In genomic region chr7:140342732-140343514, GRCh38 we compare ENCODE assay signal across 9 cellular contexts. TPM values are rescaled to one million over a fixed set of nuclear protein-coding genes. Genes with fewer than 3 reads are reported as not detected.
DNase-seq lines count a peak whose midpoint lies in the region; ATAC-seq and TF ChIP-seq lines count a peak whose summit lies in the region.
"Had no signal": no experiment of that assay in that cellular context is flagged by ENCODE, and none has a peak within 500 bp of the region (broad histone marks: within the 10 kb centered on the region; RNA-seq: fewer than 3 reads in every experiment).

No MANE protein-coding gene starts in this region.

- in situ Hi-C loops in SK-MEL-5 (cut with HindIII; ENCODE audit: low pct_unique_long_range_greater_than_20kb, low sequenced_read_pairs), result no loop called here

- H3K27ac ChIP-seq in HCT116 (ENCODE audit: low read depth, low read length), result no peak overlapping the region
- H3K27ac ChIP-seq in CD8-positive, alpha-beta memory T cell (ENCODE audit: low read depth, low read length), result no peak overlapping the region

- H2AFZ ChIP-seq in HCT116 (ENCODE audit: low read depth, low read length, poor library complexity, severe bottlenecking), result no peak overlapping the region

- RAD21 ChIA-PET in HCT116 (lab: Charles Lee; ENCODE audit: low non-redundant PET in 1 of 2, low total read pairs in 2 of 2, uncharacterized antibody in 2 of 2, unreplicated experiment in 2 of 2), result no interaction called here

- no peak for TF ChIP-seq POLR2A in HCT116 (IDR thresholded peaks at IDR 0.05; ENCODE audit: borderline replicate concordance, extremely low read depth, insufficient read depth, insufficient read length)

- peaks cover 28% of the 10 kb centered on the region for H3K36me3 Mint-ChIP-seq in progenitor cell of endocrine pancreas (ENCODE audit: insufficient read depth)
- peaks cover 4 to 69% (median 23%) of the 10 kb centered on the region in 3 donors for H3K36me3 Mint-ChIP-seq in CD8-positive, alpha-beta memory T cell

- TF ChIP-seq RAD21 in HCT116 (IDR thresholded peaks at IDR 0.05; ENCODE audit: low read depth), result peak; percentile 66

- H3K27me3 ChIP-seq in HCT116 (ENCODE audit: insufficient read depth, low read length), result no peaks in the 10 kb centered on the region
- H3K27me3 ChIP-seq in CD8-positive, alpha-beta memory T cell (ENCODE audit: insufficient read depth, low read length, poor library complexity, severe bottlenecking), result no peaks in the 10 kb centered on the region

- H3K4me1 Mint-ChIP-seq in progenitor cell of endocrine pancreas (ENCODE audit: low read depth), result no peaks in the 10 kb centered on the region
- H3K4me1 Mint-ChIP-seq in CD8-positive, alpha-beta memory T cell, result peaks cover 0 to 1% (median 0%) of the 10 kb centered on the region in 3 donors

- H3K9ac ChIP-seq in HCT116 (ENCODE audit: low read length), result no peak overlapping the region

- no peaks in the 10 kb centered on the region for H3K27me3 Mint-ChIP-seq in progenitor cell of endocrine pancreas
- H3K27me3 Mint-ChIP-seq in CD8-positive, alpha-beta memory T cell, result no peaks in the 10 kb centered on the region
- H3K27me3 Mint-ChIP-seq: memory B cell had no signal

- CTCF ChIA-PET in HCT116 (lab: Charles Lee), result interaction anchor here (1.1 to 1.8 kb wide), 2 partner anchors 177 to 337 kb away, joined by 3 to 6 read pairs; no protein-coding TSS in a partner anchor
- CTCF ChIA-PET in CD8-positive, alpha-beta memory T cell (lab: Charles Lee), result no interaction called here

- H3K9me3 Mint-ChIP-seq in progenitor cell of endocrine pancreas (ENCODE audit: low read depth), result no peaks in the 10 kb centered on the region
- H3K9me3 Mint-ChIP-seq in CD8-positive, alpha-beta memory T cell, result no peaks in the 10 kb centered on the region
- H3K9me3 Mint-ChIP-seq: memory B cell had no signal

- H4K20me1 ChIP-seq in HCT116 (ENCODE audit: insufficient read depth), result no peaks in the 10 kb centered on the region

- H3K4me2 ChIP-seq in HCT116 (ENCODE audit: low read length), result no peak overlapping the region

- H3K4me1 ChIP-seq in HCT116 (ENCODE audit: control insufficient read depth in 1 of 2, insufficient read depth in 2 of 2, low read length in 2 of 2), result no peaks in the 10 kb centered on the region
- no peaks in the 10 kb centered on the region for H3K4me1 ChIP-seq in CD8-positive, alpha-beta memory T cell (ENCODE audit: insufficient read depth, low read length)

- H3K27ac Mint-ChIP-seq in progenitor cell of endocrine pancreas, result peak overlapping the region; percentile 9
- H3K27ac Mint-ChIP-seq in CD8-positive, alpha-beta memory T cell, result no peak overlapping the region
- H3K27ac Mint-ChIP-seq: memory B cell had no signal

- TF ChIP-seq CTCF in HCT116 (IDR thresholded peaks at IDR 0.05 in 2 of 3, conservative IDR thresholded peaks at IDR 0.05 in 1 of 3; ENCODE audit: borderline replicate concordance in 1 of 3, insufficient read depth in 1 of 3, low read depth in 2 of 3, low read length in 2 of 3) (peak; percentile 10 to 45 (median 37); a peak in 4 of 6 replicates), fibroblast of the aortic adventitia (IDR thresholded peaks at IDR 0.05; ENCODE audit: insufficient read depth, low read length) (peak; percentile 41), progenitor cell of endocrine pancreas (IDR thresholded peaks at IDR 0.05; ENCODE audit: unreplicated experiment) (peak; percentile 62)

- DNase-seq in C1 segment of cervical spinal cord (lab: John Stamatoyannopoulos, UW) (peak in 9 of 14 donors; percentile 10 to 52 (median 19)), HCT116 (ENCODE audit: low read depth, low spot score) (peak; percentile 8), SK-MEL-5 (ENCODE audit: low read depth, low spot score) (peak; percentile 55), fibroblast of the aortic adventitia (ENCODE audit: low read depth) (peak; percentile 26), progenitor cell of endocrine pancreas (ENCODE audit: low spot score, unreplicated experiment) (peak; percentile 15)
- DNase-seq in stimulated activated naive CD8-positive, alpha-beta T cell treated with anti-CD3 and anti-CD28 coated beads, Interleukin-15, Interleukin-2, amounts not matched to agents 100 U/mL and 50 U/mL, for 24 hours, result no peak
- no peak for DNase-seq in stimulated activated CD4-positive, alpha-beta T cell treated with anti-CD3 and anti-CD28 coated beads, Interleukin-1b, Interleukin-23, amount 100 ng/mL, for 48 hours
- DNase-seq in CD8-positive, alpha-beta memory T cell, result no peak

- peak; percentile 76 for ATAC-seq in HCT116
- no peak for ATAC-seq in stimulated activated naive CD8-positive, alpha-beta T cell treated with anti-CD3 and anti-CD28 coated beads, Interleukin-15, Interleukin-2, amounts not matched to agents 100 U/mL and 50 U/mL, for 24 hours

- H3K4me3 Mint-ChIP-seq in progenitor cell of endocrine pancreas (ENCODE audit: low read depth), result no peak overlapping the region
- H3K4me3 Mint-ChIP-seq in CD8-positive, alpha-beta memory T cell, result no peak overlapping the region
- H3K4me3 Mint-ChIP-seq: memory B cell had no signal

- no TSS peak for BruUV-seq in HCT116 (replicated peaks; lab: Mats Ljungman, UMichigan)

- POLR2A ChIA-PET in HCT116 (lab: Charles Lee), result no interaction called here
- POLR2A ChIA-PET in CD8-positive, alpha-beta memory T cell (lab: Charles Lee), result no interaction called here

- H3K4me3 ChIP-seq in HCT116 (replicated peaks in 1 of 2; ENCODE audit: low read depth in 1 of 2, low read length in 2 of 2) (no peak overlapping the region), fibroblast of the aortic adventitia (ENCODE audit: low read depth, low read length) (no peak overlapping the region)
- no peak overlapping the region for H3K4me3 ChIP-seq in CD8-positive, alpha-beta memory T cell (ENCODE audit: low read length)

- intact Hi-C loops in HCT116 (cut with micrococcal nuclease), result loop anchor here (1.0 kb wide), 1 partner anchor 339 kb away; no protein-coding TSS in a partner anchor

- H3K9me3 ChIP-seq in HCT116 (ENCODE audit: control insufficient read depth in 1 of 2, insufficient read depth in 1 of 2, low read depth in 1 of 2, low read length in 2 of 2), result no peaks in the 10 kb centered on the region
- no peaks in the 10 kb centered on the region for H3K9me3 ChIP-seq in CD8-positive, alpha-beta memory T cell (ENCODE audit: low read length)

- no peaks in the 10 kb centered on the region for H3K9me2 ChIP-seq in HCT116 (ENCODE audit: insufficient read depth)

- H3K36me3 ChIP-seq in HCT116 (ENCODE audit: control insufficient read depth in 1 of 2, insufficient read depth in 2 of 2, low read length in 2 of 2), result peaks cover 10 to 20% of the 10 kb centered on the region in 2 experiments; a peak in 3 of 4 replicates
- H3K36me3 ChIP-seq in CD8-positive, alpha-beta memory T cell (ENCODE audit: insufficient read depth, low read length), result peaks cover 19% of the 10 kb centered on the region

- H3K79me2 ChIP-seq in HCT116 (ENCODE audit: insufficient read depth, low read length), result no peaks in the 10 kb centered on the region

TF ChIP-seq in HCT116, 20 proteins besides CTCF, POLR2A, EP300 and RAD21:
- TF ChIP-seq ZFX (IDR thresholded peaks at IDR 0.05), result no peak
- no peak for TF ChIP-seq SP1 (IDR thresholded peaks at IDR 0.05; ENCODE audit: low read depth)
- TF ChIP-seq SIN3A (IDR thresholded peaks at IDR 0.05; ENCODE audit: low read depth), result no peak
- TF ChIP-seq FOSL1 (IDR thresholded peaks at IDR 0.05; ENCODE audit: low read depth), result no peak
- no peak for TF ChIP-seq CEBPB (IDR thresholded peaks at IDR 0.05; ENCODE audit: low read depth)
- no peak for TF ChIP-seq EGR1 (IDR thresholded peaks at IDR 0.05; ENCODE audit: low read depth)
- TF ChIP-seq TCF7L2 (IDR thresholded peaks at IDR 0.05; ENCODE audit: borderline replicate concordance, extremely low read depth, insufficient read depth, insufficient read length), result no peak
- TF ChIP-seq YY1 (IDR thresholded peaks at IDR 0.05; ENCODE audit: extremely low read depth, insufficient replicate concordance, low read depth, low read length), result no peak
- TF ChIP-seq MAX (IDR thresholded peaks at IDR 0.05), result no peak

RNA-seq across cellular contexts. Expression of gene SLC37A3, which starts 55.4 kb away (rescaled TPM):
- total RNA-seq in HCT116 (2021; ENCODE audit: unreplicated experiment), result 41.8 TPM
- polyA plus RNA-seq in HCT116 (2012), result 18.9 and 25.4 TPM in 2 replicates
- total RNA-seq in SK-MEL-5 (2014; rRNA removed; shearing (Covaris generic)), result 77.6 and 81.5 TPM in 2 replicates
- 61.4 and 78.8 TPM in 2 replicates for polyA plus RNA-seq in SK-MEL-5 (2015; cell fraction: cytosol; rRNA removed)
- 310 and 391 TPM in 2 replicates for polyA plus RNA-seq in SK-MEL-5 (2015; cell fraction: nucleus; rRNA removed)
- 62.3 and 74.1 TPM in 2 replicates for total RNA-seq in fibroblast of the aortic adventitia (ENCODE audit: low replicate concordance)
- 62.3 and 66.5 TPM in 2 replicates for total RNA-seq in progenitor cell of endocrine pancreas
- total RNA-seq in CD8-positive, alpha-beta memory T cell, result 10 to 100 TPM; 56.6 to 57.2 TPM
- polyA plus RNA-seq in CD8-positive, alpha-beta memory T cell, result 12.0 TPM

Comparison
In these comparisons a context has a peak if more than half of its experiments do, and no peak if none do; other contexts are left out.
1. DNase-seq: peak in C1 segment of cervical spinal cord (9 of 14), HCT116 (single experiment), SK-MEL-5 (single experiment), fibroblast of the aortic adventitia (single experiment) and progenitor cell of endocrine pancreas (single experiment); none in stimulated activated naive CD8-positive, alpha-beta T cell treated with anti-CD3 and anti-CD28 coated beads, Interleukin-15, Interleukin-2, amounts not matched to agents 100 U/mL and 50 U/mL, for 24 hours (single experiment), stimulated activated CD4-positive, alpha-beta T cell treated with anti-CD3 and anti-CD28 coated beads, Interleukin-1b, Interleukin-23, amount 100 ng/mL, for 48 hours (single experiment) and CD8-positive, alpha-beta memory T cell (0 of 5).
2. Peak in every context shown above with its lines, with median percentiles within 50 percentile points of each other: CTCF ChIP-seq.